In genomic region chr9:73566627-73567026, GRCh38 we compare ENCODE assay signal across 25 cellular contexts.
"Had no signal": no experiment of that assay in that cellular context is flagged by ENCODE, and none has a peak within 500 bp of the region (broad histone marks: within the 10 kb centered on the region; RNA-seq: fewer than 3 reads in every experiment).

No MANE protein-coding gene starts in this region.

- DNase-seq: stimulated activated CD4-positive, alpha-beta T cell treated with anti-CD3 and anti-CD28 coated beads, Interleukin-2, amount 100 ng/mL, for 48 hours; stimulated activated CD4-positive, alpha-beta T cell treated with anti-CD3 and anti-CD28 coated beads, Interleukin-4, amount 100 ng/mL, for 1 hour; stimulated activated CD4-positive, alpha-beta T cell treated with anti-CD3 and anti-CD28 coated beads, Interleukin-4, amount 100 ng/mL, for 24 hours; stimulated activated CD4-positive, alpha-beta T cell treated with anti-CD3 and anti-CD28 coated beads, Interleukin-4, amount 100 ng/mL, for 4 hours; stimulated activated CD8-positive, alpha-beta memory T cell treated with anti-CD3 and anti-CD28 coated beads, Interleukin-4, amount 100 ng/mL, for 48 hours; stimulated activated naive B cell treated with anti-CD40 and anti-IgM and Interleukin-4, amounts not matched to agents 10 μg/mL and 1 μg/mL and 100 μg/mL, for 72 hours; stimulated activated naive CD4-positive, alpha-beta T cell; stimulated activated naive CD4-positive, alpha-beta T cell treated with Interleukin-2 at 50 U/mL for 16 hours; stimulated activated naive CD8-positive, alpha-beta T cell treated with anti-CD3 and anti-CD28 coated beads, Interleukin-15, amount 100 ng/mL, for 72 hours; stimulated activated naive CD8-positive, alpha-beta T cell treated with anti-CD3 and anti-CD28 coated beads, Interleukin-15, Interleukin-2, amounts not matched to agents 100 U/mL and 50 U/mL, for 24 hours; stomach; thyroid gland; tibial artery; transverse colon; upper lobe of left lung; upper lobe of right lung; uterus had no signal

- H3K4me3 ChIP-seq: stomach, suprapubic skin, testis, thoracic aorta, thyroid gland, tibial artery, tibial nerve, transverse colon, upper lobe of left lung, upper lobe of right lung, uterus, vagina had no signal

- H3K27me3 ChIP-seq: stomach, suprapubic skin, testis, thyroid gland, tibial artery, tibial nerve, transverse colon, upper lobe of left lung, upper lobe of right lung, uterus, vagina had no signal

- H3K27ac ChIP-seq: stomach, suprapubic skin, testis, thoracic aorta, thyroid gland, tibial artery, transverse colon, upper lobe of left lung, upper lobe of right lung, uterus, vagina had no signal

- H3K36me3 ChIP-seq: stomach, suprapubic skin, thoracic aorta, thyroid gland, tibial artery, tibial nerve, transverse colon, upper lobe of left lung, upper lobe of right lung, uterus, vagina had no signal

- ATAC-seq: stimulated activated effector memory CD8-positive, alpha-beta T cell treated with anti-CD3 and anti-CD28 coated beads, Interleukin-12 subunit alpha, Interleukin-12 subunit beta, amount 100 ng/mL, for 72 hours; stimulated activated memory B cell treated with anti-CD40 and anti-IgM and Interleukin-4, amounts not matched to agents 10 μg/mL and 1 μg/mL and 100 μg/mL, for 72 hours; stimulated activated naive B cell treated with anti-CD40 and anti-IgM and Interleukin-4, amounts not matched to agents 10 μg/mL and 1 μg/mL and 100 μg/mL, for 72 hours; stimulated activated naive CD8-positive, alpha-beta T cell treated with anti-CD3 and anti-CD28 coated beads, Interleukin-15, amount 100 ng/mL, for 72 hours; stimulated activated naive CD8-positive, alpha-beta T cell treated with anti-CD3 and anti-CD28 coated beads, Interleukin-15, Interleukin-2, amounts not matched to agents 100 U/mL and 50 U/mL, for 24 hours had no signal

- FAIRE-seq: urothelium cell line had no signal

- H3K4me1 ChIP-seq: stomach, suprapubic skin, testis, thyroid gland, tibial artery, tibial nerve, transverse colon, upper lobe of left lung, upper lobe of right lung, uterus, vagina had no signal

- H3K9me3 ChIP-seq: stomach, suprapubic skin, testis, thoracic aorta, thyroid gland, tibial artery, tibial nerve, transverse colon, upper lobe of left lung, upper lobe of right lung, uterus, vagina had no signal
